In genomic region chr5:71873202-71873601, GRCh38 we compare ENCODE assay signal across 16 cellular contexts.
DNase-seq lines count a peak whose midpoint lies in the region; ATAC-seq and TF ChIP-seq lines count a peak whose summit lies in the region.
"Had no signal": no experiment of that assay in that cellular context is flagged by ENCODE, and none has a peak within 500 bp of the region (broad histone marks: within the 10 kb centered on the region; RNA-seq: fewer than 3 reads in every experiment).

No MANE protein-coding gene starts in this region.

- H3K9me3 Mint-ChIP-seq in activated T-cell treated with anti-CD3 and anti-CD28 coated beads, Interleukin-2, amount 50 U/mL, for 24 hours = no peaks in the 10 kb centered on the region
- H3K9me3 Mint-ChIP-seq: activated naive CD4-positive, alpha-beta T cell treated with anti-CD3 and anti-CD28 coated beads, Interleukin-2, amount 10 ng/mL, durations not matched to agents 7 days and 5 days had no signal

- no peak for TF ChIP-seq CTCF in right atrium auricular region (IDR thresholded peaks at IDR 0.05)
- no peak for TF ChIP-seq CTCF in A673 (conservative IDR thresholded peaks at IDR 0.05; ENCODE audit: low read depth, low read length)

- H3K4me1 Mint-ChIP-seq in activated T-cell treated with anti-CD3 and anti-CD28 coated beads, Interleukin-2, amount 50 U/mL, for 24 hours (ENCODE audit: low read depth) = no peaks in the 10 kb centered on the region
- H3K4me1 Mint-ChIP-seq: activated naive CD4-positive, alpha-beta T cell treated with anti-CD3 and anti-CD28 coated beads, Interleukin-2, amount 10 ng/mL, durations not matched to agents 7 days and 5 days; CD4-positive, alpha-beta memory T cell had no signal

- intact Hi-C loops in Right ventricle myocardium superior (cut with DNase I) = no loop called here
- intact Hi-C loops in posterior vena cava (cut with DNase I) = no loop called here
- intact Hi-C loops in A673 (cut with micrococcal nuclease; ENCODE audit: unreplicated experiment) = no loop called here

- no peak overlapping the region for H3K4me3 Mint-ChIP-seq in activated T-cell treated with anti-CD3 and anti-CD28 coated beads, Interleukin-2, amount 50 U/mL, for 24 hours
- H3K4me3 Mint-ChIP-seq: activated naive CD4-positive, alpha-beta T cell treated with anti-CD3 and anti-CD28 coated beads, Interleukin-2, amount 10 ng/mL, durations not matched to agents 7 days and 5 days; CD4-positive, alpha-beta memory T cell had no signal

- H3K27ac Mint-ChIP-seq in activated T-cell treated with anti-CD3 and anti-CD28 coated beads, Interleukin-2, amount 50 U/mL, for 24 hours = no peak overlapping the region
- H3K27ac Mint-ChIP-seq: activated naive CD4-positive, alpha-beta T cell treated with anti-CD3 and anti-CD28 coated beads, Interleukin-2, amount 10 ng/mL, durations not matched to agents 7 days and 5 days; CD4-positive, alpha-beta memory T cell had no signal

- H3K9me3 ChIP-seq in right atrium auricular region (peaks cover 0 to 6% of the 10 kb centered on the region in 2 donors), A673 (ENCODE audit: low read depth, low read length, poor library complexity, severe bottlenecking) (no peaks in the 10 kb centered on the region)

- no peaks in the 10 kb centered on the region for H3K4me1 ChIP-seq in right atrium auricular region
- H3K4me1 ChIP-seq in A673 (ENCODE audit: insufficient read depth, low read length, poor library complexity, severe bottlenecking) = no peaks in the 10 kb centered on the region

- no peaks in the 10 kb centered on the region for H3K36me3 Mint-ChIP-seq in activated T-cell treated with anti-CD3 and anti-CD28 coated beads, Interleukin-2, amount 50 U/mL, for 24 hours (ENCODE audit: low read depth)
- H3K36me3 Mint-ChIP-seq: activated naive CD4-positive, alpha-beta T cell treated with anti-CD3 and anti-CD28 coated beads, Interleukin-2, amount 10 ng/mL, durations not matched to agents 7 days and 5 days; CD4-positive, alpha-beta memory T cell had no signal

- H3K27me3 ChIP-seq in right atrium auricular region (no peaks in the 10 kb centered on the region), A673 (replicated peaks; ENCODE audit: insufficient read depth, low read depth, low read length, poor library complexity) (peaks cover 8% of the 10 kb centered on the region)

- no peak for DNase-seq in Right ventricle myocardium superior
- DNase-seq in right atrium auricular region (ENCODE audit: low spot score) = no peak
- DNase-seq in NCI-H524 treated with DMSO at 0.1 percent for 48 hours (lab: John Stamatoyannopoulos, UW) = peak; percentile 98
- peak; percentile 52 to 83 for DNase-seq in cerebellar nuclear complex (lab: John Stamatoyannopoulos, UW)
- DNase-seq in posterior vena cava (ENCODE audit: low spot score) = no peak
- DNase-seq in stimulated activated CD8-positive, alpha-beta memory T cell treated with anti-CD3 and anti-CD28 coated beads, Interleukin-4, amount 100 ng/mL, for 48 hours = no peak
- no peak for DNase-seq in activated T-cell treated with anti-CD3 and anti-CD28 coated beads, Interleukin-2, amount 50 U/mL, for 24 hours
- no peak for DNase-seq in A673 (ENCODE audit: low spot score)
- DNase-seq: activated CD4-positive, alpha-beta T cell treated with anti-CD3 and anti-CD28 coated beads for 4 hours; activated naive CD4-positive, alpha-beta T cell treated with anti-CD3 and anti-CD28 coated beads, Interleukin-2, amount 10 ng/mL, durations not matched to agents 7 days and 5 days; CD4-positive, alpha-beta memory T cell; GDM1; kidney glomerular epithelial cell; SIG-M5; stimulated activated CD4-positive, alpha-beta T cell treated with anti-CD3 and anti-CD28 coated beads, Interleukin-2, amount 100 ng/mL, for 48 hours had no signal

- H3K27ac ChIP-seq in right atrium auricular region (no peak overlapping the region), A673 (ENCODE audit: low read depth, low read length, poor library complexity, severe bottlenecking) (no peak overlapping the region)

- H3K36me3 ChIP-seq in right atrium auricular region (no peaks in the 10 kb centered on the region), A673 (ENCODE audit: insufficient read depth, low read length, poor library complexity, severe bottlenecking) (no peaks in the 10 kb centered on the region)

- no TSS peak for BruUV-seq in A673 (replicated peaks; lab: Mats Ljungman, UMichigan)

- POLR2A ChIA-PET in A673 (lab: Charles Lee; ENCODE audit: low non-redundant PET) = no interaction called here

- no peak overlapping the region for H3K4me3 ChIP-seq in right atrium auricular region
- no peak overlapping the region for H3K4me3 ChIP-seq in A673 (ENCODE audit: low read depth, low read length, poor library complexity, severe bottlenecking)

- CTCF ChIA-PET in A673 (lab: Charles Lee) = no interaction called here

- ATAC-seq in Right ventricle myocardium superior (ENCODE audit: poor library complexity) = peak; percentile 96
- ATAC-seq: HCT116 had no signal

- peaks cover 8% of the 10 kb centered on the region for H3K27me3 Mint-ChIP-seq in activated T-cell treated with anti-CD3 and anti-CD28 coated beads, Interleukin-2, amount 50 U/mL, for 24 hours
- H3K27me3 Mint-ChIP-seq: activated naive CD4-positive, alpha-beta T cell treated with anti-CD3 and anti-CD28 coated beads, Interleukin-2, amount 10 ng/mL, durations not matched to agents 7 days and 5 days had no signal

Comparison
In these comparisons a context has a peak if more than half of its experiments do, and no peak if none do; other contexts are left out.
1. DNase-seq: peak in NCI-H524 treated with DMSO at 0.1 percent for 48 hours (single experiment) and cerebellar nuclear complex (2 of 2); none in Right ventricle myocardium superior (single experiment), right atrium auricular region (single experiment), posterior vena cava (single experiment), stimulated activated CD8-positive, alpha-beta memory T cell treated with anti-CD3 and anti-CD28 coated beads, Interleukin-4, amount 100 ng/mL, for 48 hours (single experiment), activated T-cell treated with anti-CD3 and anti-CD28 coated beads, Interleukin-2, amount 50 U/mL, for 24 hours (single experiment) and A673 (single experiment).